In the genomic region with DNA sequence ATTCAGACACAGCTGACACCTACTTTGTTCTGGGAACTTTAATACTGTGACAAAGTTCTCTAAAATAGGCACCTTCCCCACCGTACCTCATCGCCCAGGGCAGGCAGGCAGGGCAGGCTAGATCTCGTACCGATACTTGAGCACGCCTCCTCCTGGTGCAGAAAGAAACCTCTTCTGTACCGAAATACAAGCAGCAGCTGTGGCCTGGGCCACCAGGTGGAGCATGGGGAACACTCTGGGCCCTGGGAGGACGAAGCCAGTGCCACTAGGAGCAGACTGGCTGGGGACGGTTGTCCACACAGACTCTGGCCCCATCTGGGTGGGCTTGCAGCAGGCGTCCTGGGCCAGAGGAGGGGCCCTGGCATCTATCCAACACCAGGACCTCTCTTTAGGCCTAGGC, we compare ENCODE assay signal across 8 cellular contexts. TPM values are rescaled to one million over a fixed set of nuclear protein-coding genes. Genes with fewer than 3 reads are reported as not detected.
DNase-seq lines count a peak whose midpoint lies in the region; ATAC-seq and TF ChIP-seq lines count a peak whose summit lies in the region.

No MANE protein-coding gene starts in this region.

- H3K4me1 ChIP-seq in lower lobe of right lung, result peaks cover 5% of the 10 kb centered on the region

- peak; percentile 29 for TF ChIP-seq CTCF in lower lobe of right lung (IDR thresholded peaks at IDR 0.05)

- peaks cover 70% of the 10 kb centered on the region for H3K36me3 ChIP-seq in lower lobe of right lung

- H3K27ac ChIP-seq in lower lobe of right lung, result no peak overlapping the region

- peak; percentile 66 for DNase-seq in COLO668 (lab: John Stamatoyannopoulos, UW; ENCODE audit: unreplicated experiment)
- DNase-seq in HCEC 1CT, result peak; percentile 46
- DNase-seq in SK-MEL-5 (ENCODE audit: low read depth, low spot score), result peak; percentile 79
- peak; percentile 73 for DNase-seq in cerebellum (ENCODE audit: low spot score)
- DNase-seq in lower lobe of right lung, result no peak
- no peak for DNase-seq in GM03348 (ENCODE audit: low spot score)
- DNase-seq in NCI-H345 (lab: John Stamatoyannopoulos, UW), result no peak
- DNase-seq in NCI-H2107 (lab: John Stamatoyannopoulos, UW), result no peak

- peak; percentile 7 to 27 for ATAC-seq in lower lobe of right lung

- in situ Hi-C loops in SK-MEL-5 (cut with HindIII; ENCODE audit: low pct_unique_long_range_greater_than_20kb, low sequenced_read_pairs), result no loop called here

- no peaks in the 10 kb centered on the region for H3K27me3 ChIP-seq in lower lobe of right lung (ENCODE audit: low read depth)

- intact Hi-C loops in lower lobe of right lung (cut with DNase I), result no loop called here

- no peak overlapping the region for H3K4me3 ChIP-seq in lower lobe of right lung

- H3K9me3 ChIP-seq in lower lobe of right lung, result no peaks in the 10 kb centered on the region

RNA-seq across cellular contexts. Expression of a gene that starts 12.8 kb away (rescaled TPM):
- total RNA-seq in SK-MEL-5 (2014; rRNA removed; shearing (Covaris generic)), result 8.2 and 9.0 TPM in 2 replicates
- polyA plus RNA-seq in SK-MEL-5 (2015; cell fraction: cytosol; rRNA removed), result 39.9 and 40.2 TPM in 2 replicates
- polyA plus RNA-seq in SK-MEL-5 (2015; cell fraction: nucleus; rRNA removed), result 67.2 and 102 TPM in 2 replicates
- total RNA-seq in cerebellum (13.9 TPM), lower lobe of right lung (47.3 TPM)

RNA-seq across cellular contexts. Expression of a gene that starts 16.1 kb away (rescaled TPM):
- total RNA-seq in SK-MEL-5 (2014; rRNA removed; shearing (Covaris generic)), result not detected in 2 replicates
- polyA plus RNA-seq in SK-MEL-5 (2015; cell fraction: cytosol; rRNA removed), result not detected in 2 replicates
- polyA plus RNA-seq in SK-MEL-5 (2015; cell fraction: nucleus; rRNA removed), result not detected in 2 replicates
- 9.1 TPM for total RNA-seq in cerebellum
- total RNA-seq in lower lobe of right lung, result 2.4 TPM

RNA-seq across cellular contexts. Expression of a gene that starts 32.6 kb away (rescaled TPM):
- 20.0 and 23.9 TPM in 2 replicates for total RNA-seq in SK-MEL-5 (2014; rRNA removed; shearing (Covaris generic))
- 40.6 and 47.5 TPM in 2 replicates for polyA plus RNA-seq in SK-MEL-5 (2015; cell fraction: cytosol; rRNA removed)
- polyA plus RNA-seq in SK-MEL-5 (2015; cell fraction: nucleus; rRNA removed), result 34.4 and 37.8 TPM in 2 replicates
- total RNA-seq in cerebellum (24.4 TPM), lower lobe of right lung (39.0 TPM)

RNA-seq across cellular contexts. Expression of a gene that starts 44.0 kb away (rescaled TPM):
- 28.2 and 45.4 TPM in 2 replicates for total RNA-seq in SK-MEL-5 (2014; rRNA removed; shearing (Covaris generic))
- 34.9 and 35.1 TPM in 2 replicates for polyA plus RNA-seq in SK-MEL-5 (2015; cell fraction: cytosol; rRNA removed)
- polyA plus RNA-seq in SK-MEL-5 (2015; cell fraction: nucleus; rRNA removed), result 46.5 and 65.0 TPM in 2 replicates
- total RNA-seq in cerebellum (18.8 TPM), lower lobe of right lung (26.1 TPM)

RNA-seq across cellular contexts. Expression of a gene that starts 44.2 kb away (rescaled TPM):
- total RNA-seq in SK-MEL-5 (2014; rRNA removed; shearing (Covaris generic)), result 537 and 584 TPM in 2 replicates
- 366 and 418 TPM in 2 replicates for polyA plus RNA-seq in SK-MEL-5 (2015; cell fraction: cytosol; rRNA removed)
- 132 and 136 TPM in 2 replicates for polyA plus RNA-seq in SK-MEL-5 (2015; cell fraction: nucleus; rRNA removed)
- total RNA-seq in cerebellum, result 131 TPM
- 162 TPM for total RNA-seq in lower lobe of right lung

Comparison
In these comparisons a context has a peak if more than half of its experiments do, and no peak if none do; other contexts are left out.
1. DNase-seq: peak in COLO668 (single experiment), HCEC 1CT (single experiment), SK-MEL-5 (single experiment) and cerebellum (single experiment); none in lower lobe of right lung (single experiment), GM03348 (single experiment), NCI-H345 (single experiment) and NCI-H2107 (single experiment).